Comparison of ENCODE assay signal across 10 cellular contexts in the genomic region with DNA sequence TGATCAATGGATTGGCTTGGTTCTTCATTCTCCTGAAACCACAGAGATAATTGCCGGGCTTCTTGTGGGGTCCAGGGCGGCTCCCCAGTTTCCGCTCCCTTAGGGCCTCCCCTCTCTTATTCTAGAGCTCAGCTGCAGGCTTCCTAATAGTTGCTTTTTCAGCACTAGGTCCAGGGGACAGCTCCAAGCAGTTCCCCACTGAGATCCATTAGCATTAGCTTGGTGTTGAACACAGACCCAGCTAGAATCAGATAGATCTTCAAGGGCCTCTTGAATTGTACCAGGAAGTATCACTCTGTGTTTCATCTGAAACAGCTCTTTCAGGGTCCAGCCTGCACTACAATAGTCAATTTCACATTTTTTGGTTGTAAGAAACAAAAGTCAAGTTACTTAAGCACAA.
DNase-seq lines count a peak whose midpoint lies in the region; ATAC-seq, FAIRE-seq and TF ChIP-seq lines count a peak whose summit lies in the region.
"Had no signal": no experiment of that assay in that cellular context is flagged by ENCODE, and none has a peak within 500 bp of the region (broad histone marks: within the 10 kb centered on the region; RNA-seq: fewer than 3 reads in every experiment).

No MANE protein-coding gene starts in this region.

- peaks cover 2% of the 10 kb centered on the region for H3K9me3 Mint-ChIP-seq in astrocyte (ENCODE audit: unreplicated experiment)

- no peaks in the 10 kb centered on the region for H3K9me3 ChIP-seq in astrocyte (ENCODE audit: insufficient read depth, low read depth, low read length)

- peaks cover 2% of the 10 kb centered on the region for H3K27me3 Mint-ChIP-seq in astrocyte (ENCODE audit: low read depth, unreplicated experiment)

- no peak overlapping the region for H3K4me2 ChIP-seq in astrocyte (ENCODE audit: low read length)

- no peaks in the 10 kb centered on the region for H3K79me2 ChIP-seq in astrocyte (ENCODE audit: insufficient read depth, low read length)

- TF ChIP-seq CTCF in astrocyte (IDR thresholded peaks at IDR 0.05; ENCODE audit: insufficient read depth, low read depth, low read length), result no peak
- TF ChIP-seq CTCF in kidney epithelial cell (IDR thresholded peaks at IDR 0.05; ENCODE audit: insufficient read depth, low read length, poor library complexity, severe bottlenecking), result no peak

- H3K4me3 ChIP-seq in astrocyte (ENCODE audit: insufficient read depth, low read depth, low read length) (no peak overlapping the region), kidney epithelial cell (ENCODE audit: low read depth, low read length) (no peak overlapping the region)

- no peak overlapping the region for H3K27ac Mint-ChIP-seq in astrocyte (ENCODE audit: unreplicated experiment)

- H3K9ac ChIP-seq in astrocyte (ENCODE audit: low read length), result no peak overlapping the region

- H2AFZ ChIP-seq in astrocyte (ENCODE audit: low read depth, low read length), result no peak overlapping the region

- H3K27me3 ChIP-seq in astrocyte (ENCODE audit: insufficient read depth, low read length) (no peaks in the 10 kb centered on the region), kidney epithelial cell (ENCODE audit: control insufficient read depth, insufficient read depth, low read length) (peaks cover 3% of the 10 kb centered on the region)

- DNase-seq in ELF-1 (ENCODE audit: low read depth, low spot score), result peak; percentile 75
- peak; percentile 12 to 44 for DNase-seq in Kasumi-1 (lab: John Stamatoyannopoulos, UW)
- peak; percentile 12 for DNase-seq in astrocyte (ENCODE audit: low read depth)
- peak; percentile 1 for DNase-seq in kidney epithelial cell (ENCODE audit: low read depth)
- DNase-seq in central memory CD4-positive, alpha-beta T cell, result no peak
- no peak for DNase-seq in NCI-H446 (lab: John Stamatoyannopoulos, UW)
- no peak for DNase-seq in DMS79 (lab: John Stamatoyannopoulos, UW)
- DNase-seq: activated CD4-positive, CD25-positive, alpha-beta regulatory T cell treated with anti-CD3 and anti-CD28 coated beads, Interleukin-2, amount 50 U/mL, for 72 hours; amygdala had no signal

- FAIRE-seq in astrocyte (lab: Jason Lieb, UNC), result no peak

- H3K4me3 Mint-ChIP-seq in astrocyte (ENCODE audit: unreplicated experiment), result no peak overlapping the region

- H3K36me3 ChIP-seq in astrocyte (ENCODE audit: insufficient read depth, low read length) (no peaks in the 10 kb centered on the region), kidney epithelial cell (ENCODE audit: control insufficient read depth, insufficient read depth, low read length) (no peaks in the 10 kb centered on the region)

- no peaks in the 10 kb centered on the region for H3K4me1 ChIP-seq in astrocyte (ENCODE audit: insufficient read depth, low read length)

- no peak for ATAC-seq in HG02588 (IDR thresholded peaks at IDR 0.05; ENCODE audit: unreplicated experiment)

- H3K4me1 Mint-ChIP-seq in astrocyte (ENCODE audit: low read depth, unreplicated experiment), result peaks cover 4% of the 10 kb centered on the region

- no peak overlapping the region for H3K27ac ChIP-seq in astrocyte (ENCODE audit: low read depth, low read length)

- no peaks in the 10 kb centered on the region for H4K20me1 ChIP-seq in astrocyte (ENCODE audit: insufficient read depth, low read length)

- H3K36me3 Mint-ChIP-seq in astrocyte (ENCODE audit: low read depth, unreplicated experiment), result no peaks in the 10 kb centered on the region

Comparison
In these comparisons a context has a peak if more than half of its experiments do, and no peak if none do; other contexts are left out.
1. DNase-seq: peak in ELF-1 (single experiment), Kasumi-1 (2 of 2), astrocyte (single experiment) and kidney epithelial cell (single experiment); none in central memory CD4-positive, alpha-beta T cell (single experiment), NCI-H446 (0 of 2) and DMS79 (single experiment).